ENCODE assay signal across 1 cellular context in genomic region chr12:31386364-31386777, GRCh38.
TF ChIP-seq lines count a peak whose summit lies in the region.

No MANE protein-coding gene starts in this region.

TF ChIP-seq in IMR-90, 13 proteins besides CTCF, POLR2A, EP300 and RAD21 (continued from another document):
- no peak for TF ChIP-seq USF2 (IDR thresholded peaks at IDR 0.05; ENCODE audit: low read depth, low read length)
- TF ChIP-seq CEBPB (IDR thresholded peaks at IDR 0.05; ENCODE audit: low read depth, low read length) = no peak
- TF ChIP-seq ELK1 (IDR thresholded peaks at IDR 0.05; ENCODE audit: borderline replicate concordance, low read depth, low read length) = no peak
- no peak for TF ChIP-seq MAZ (IDR thresholded peaks at IDR 0.05; ENCODE audit: borderline replicate concordance, low read depth, low read length)
- no peak for TF ChIP-seq NFE2L2 (IDR thresholded peaks at IDR 0.05; ENCODE audit: low read depth, low read length)
- TF ChIP-seq BHLHE40 (IDR thresholded peaks at IDR 0.05; ENCODE audit: low read depth, low read length) = no peak
- TF ChIP-seq RCOR1 (IDR thresholded peaks at IDR 0.05; ENCODE audit: insufficient replicate concordance, low read length) = no peak
- TF ChIP-seq FOS (IDR thresholded peaks at IDR 0.05; ENCODE audit: low read depth, low read length) = no peak
- TF ChIP-seq RFX5 (IDR thresholded peaks at IDR 0.05; ENCODE audit: low read depth, low read length) = no peak
- TF ChIP-seq CHD1 (IDR thresholded peaks at IDR 0.05; ENCODE audit: low read depth, low read length) = no peak
